15 cellular contexts compared by ENCODE assay signal in genomic region chr22:21055564-21055834, GRCh38. TPM values are rescaled to one million over a fixed set of nuclear protein-coding genes. Genes with fewer than 3 reads are reported as not detected.
DNase-seq lines count a peak whose midpoint lies in the region; ATAC-seq, FAIRE-seq and TF ChIP-seq lines count a peak whose summit lies in the region.
"Had no signal": no experiment of that assay in that cellular context is flagged by ENCODE, and none has a peak within 500 bp of the region (broad histone marks: within the 10 kb centered on the region; RNA-seq: fewer than 3 reads in every experiment).

No MANE protein-coding gene starts in this region.

- no peak for FAIRE-seq in H1 (lab: Jason Lieb, UNC)
- FAIRE-seq: G401.6 had no signal

- H4K20me1 ChIP-seq in DOHH2 (ENCODE audit: control insufficient read depth, insufficient read depth, low read depth, low read length) (no peaks in the 10 kb centered on the region), H1 (replicated peaks in 1 of 2; ENCODE audit: control insufficient read depth in 1 of 2, insufficient read depth in 2 of 2, low read length in 2 of 2) (no peaks in the 10 kb centered on the region)

- no peak overlapping the region for H3K9ac ChIP-seq in H1 (replicated peaks in 1 of 4; ENCODE audit: extremely low read depth in 1 of 4, low read depth in 3 of 4, low read length in 3 of 4)

- H3K9me3 Mint-ChIP-seq in activated CD4-positive, alpha-beta T cell treated with anti-CD3 and anti-CD28 coated beads, Interleukin-2, amount 10 ng/mL, durations not matched to agents 24 days and 14 days = no peaks in the 10 kb centered on the region
- no peaks in the 10 kb centered on the region for H3K9me3 Mint-ChIP-seq in WTC11

- intact Hi-C loops in activated CD4-positive, alpha-beta T cell treated with anti-CD3 and anti-CD28 coated beads, Interleukin-2, amount 10 ng/mL, durations not matched to agents 24 days and 14 days (cut with micrococcal nuclease) = no loop called here

- no peaks in the 10 kb centered on the region for H3K23me2 ChIP-seq in H1 (ENCODE audit: low read depth, low read length)

- peak overlapping the region; percentile 11; the same call in 1 of the 2 replicates for H2AFZ ChIP-seq in H1 (ENCODE audit: low read length)
- H2AFZ ChIP-seq: PC-9 had no signal

- no peak overlapping the region for H3K14ac ChIP-seq in H1 (ENCODE audit: insufficient read length)

- H3K18ac ChIP-seq in H1 (ENCODE audit: extremely low read depth, low read length) = no peak overlapping the region; the same call in 1 of the 2 replicates

- ATAC-seq in WTC11 (peak; percentile 8; the same call in 1 of the 2 replicates), HG02571 (IDR thresholded peaks at IDR 0.05; ENCODE audit: unreplicated experiment) (no peak)

- no peak overlapping the region for H4K5ac ChIP-seq in H1 (ENCODE audit: insufficient read length, low read depth, low read length)

- CTCF ChIA-PET in WTC11 (lab: Charles Lee) (interaction anchor here (0.6 to 2.3 kb wide), 8 partner anchors 9 to 170 kb away, joined by 3 to 7 read pairs (median 4); partner anchors contain the start of genes CRKL and LZTR1), H1 (lab: Charles Lee; ENCODE audit: partially characterized antibody) (interaction anchor here (0.9 to 2.7 kb wide), 3 partner anchors 14 to 49 kb away, joined by 3 to 12 read pairs (median 5); no protein-coding TSS in a partner anchor)

- H3K4ac ChIP-seq in H1 (replicated peaks; ENCODE audit: insufficient read length, low read depth, low read length) = no peak overlapping the region

- peaks cover 5% of the 10 kb centered on the region for H3K27me3 Mint-ChIP-seq in activated CD4-positive, alpha-beta T cell treated with anti-CD3 and anti-CD28 coated beads, Interleukin-2, amount 10 ng/mL, durations not matched to agents 24 days and 14 days
- no peaks in the 10 kb centered on the region; the same call in 1 of the 2 replicates for H3K27me3 Mint-ChIP-seq in WTC11 (ENCODE audit: low read depth)

- peak overlapping the region; percentile 82; the same call in 1 of the 2 replicates for H2AK5ac ChIP-seq in H1 (ENCODE audit: low read depth, low read length)

- H3K27ac ChIP-seq in DOHH2 (ENCODE audit: low read depth, low read length) (no peak overlapping the region), H1 (ENCODE audit: low read depth, low read length) (no peak overlapping the region)
- H3K27ac ChIP-seq: PC-9 had no signal

- no peaks in the 10 kb centered on the region for H3K36me3 ChIP-seq in DOHH2 (ENCODE audit: control insufficient read depth, low read length)
- no peaks in the 10 kb centered on the region for H3K36me3 ChIP-seq in H1 (ENCODE audit: control insufficient read depth in 2 of 4, insufficient read depth in 4 of 4, low read length in 3 of 4)

- H3K4me3 ChIP-seq in DOHH2 (ENCODE audit: low read length) (peak overlapping the region; percentile 24; the same call in 1 of the 2 replicates), H1 (ENCODE audit: extremely low read depth in 1 of 4, insufficient read depth in 2 of 4, low read depth in 3 of 4, low read length in 4 of 4) (no peak overlapping the region)
- H3K4me3 ChIP-seq: PC-9 had no signal

- H3K9me2 ChIP-seq in DOHH2 (replicated peaks; ENCODE audit: control insufficient read depth, low read length) = no peaks in the 10 kb centered on the region

- no peaks in the 10 kb centered on the region for H3K79me1 ChIP-seq in H1 (ENCODE audit: low read depth, low read length)

- H3K4me1 ChIP-seq in DOHH2 (ENCODE audit: control insufficient read depth, low read length) (peaks cover 23% of the 10 kb centered on the region), H1 (replicated peaks in 1 of 4; ENCODE audit: control insufficient read depth in 3 of 4, insufficient read depth in 4 of 4, low read length in 3 of 4) (peaks cover 2 to 17% (median 12%) of the 10 kb centered on the region in 4 experiments; a peak in 5 of 7 replicates)

- H3F3A ChIP-seq in DOHH2 (ENCODE audit: control insufficient read depth, insufficient read depth) = no peaks in the 10 kb centered on the region

- H3K79me2 ChIP-seq in DOHH2 (ENCODE audit: control insufficient read depth, low read length) (no peaks in the 10 kb centered on the region), H1 (ENCODE audit: control insufficient read depth in 1 of 2, insufficient read depth in 2 of 2, low read length in 2 of 2) (no peaks in the 10 kb centered on the region)

- H3K36me3 Mint-ChIP-seq in activated CD4-positive, alpha-beta T cell treated with anti-CD3 and anti-CD28 coated beads, Interleukin-2, amount 10 ng/mL, durations not matched to agents 24 days and 14 days (ENCODE audit: low read depth) = no peaks in the 10 kb centered on the region
- no peaks in the 10 kb centered on the region for H3K36me3 Mint-ChIP-seq in WTC11

- no peak overlapping the region for H2BK5ac ChIP-seq in H1 (ENCODE audit: low read depth, low read length)

- H2BK15ac ChIP-seq in H1 (ENCODE audit: low read length) = no peak overlapping the region

- TF ChIP-seq EP300 in H1 (IDR thresholded peaks at IDR 0.05; ENCODE audit: borderline replicate concordance in 1 of 2, low read depth in 2 of 2, low read length in 2 of 2) = no peak

- no peak overlapping the region for H3K27ac Mint-ChIP-seq in activated CD4-positive, alpha-beta T cell treated with anti-CD3 and anti-CD28 coated beads, Interleukin-2, amount 10 ng/mL, durations not matched to agents 24 days and 14 days
- H3K27ac Mint-ChIP-seq in WTC11 = no peak overlapping the region

- H3K56ac ChIP-seq in H1 (replicated peaks; ENCODE audit: insufficient read length, low read depth, low read length) = no peak overlapping the region

- no peak overlapping the region for H2BK120ac ChIP-seq in H1 (replicated peaks; ENCODE audit: low read depth, low read length)

- H2BK12ac ChIP-seq in H1 (ENCODE audit: low read depth, low read length) = peak overlapping the region; percentile 71; the same call in 1 of the 2 replicates

- peak overlapping the region; percentile 1 for H4K91ac ChIP-seq in H1 (replicated peaks; ENCODE audit: insufficient read length, low read length)

- peaks cover 22% of the 10 kb centered on the region for H3K4me1 Mint-ChIP-seq in activated CD4-positive, alpha-beta T cell treated with anti-CD3 and anti-CD28 coated beads, Interleukin-2, amount 10 ng/mL, durations not matched to agents 24 days and 14 days
- peaks cover 40% of the 10 kb centered on the region for H3K4me1 Mint-ChIP-seq in WTC11

- H4K8ac ChIP-seq in H1 (ENCODE audit: extremely low read depth, insufficient read depth, low read length) = no peak overlapping the region

- H3K9me3 ChIP-seq in DOHH2 (ENCODE audit: control insufficient read depth, insufficient read depth, low read length) = no peaks in the 10 kb centered on the region
- no peaks in the 10 kb centered on the region for H3K9me3 ChIP-seq in H1 (ENCODE audit: insufficient read depth in 2 of 2, low read depth in 1 of 2, low read length in 1 of 2)

- H3K4me2 ChIP-seq in DOHH2 (ENCODE audit: low read length) (peak overlapping the region; percentile 57), H1 (ENCODE audit: insufficient read depth in 1 of 2, low read depth in 2 of 2, low read length in 2 of 2) (no peak overlapping the region)
- H3K4me2 ChIP-seq: PC-9 had no signal

- H2BK20ac ChIP-seq in H1 (ENCODE audit: low read length) = peak overlapping the region; percentile 21; the same call in 1 of the 2 replicates

- TF ChIP-seq POLR2A in H1 (IDR thresholded peaks at IDR 0.05; ENCODE audit: control extremely low read depth in 1 of 2, low read depth in 2 of 2, low read length in 2 of 2) = no peak

- H3K27me3 ChIP-seq in DOHH2 (ENCODE audit: control insufficient read depth, low read length) = peaks cover 11% of the 10 kb centered on the region
- no peaks in the 10 kb centered on the region for H3K27me3 ChIP-seq in H1 (replicated peaks in 1 of 4; ENCODE audit: control insufficient read depth in 3 of 4, extremely low read depth in 1 of 4, insufficient read depth in 3 of 4, low read length in 3 of 4)

- peak overlapping the region; percentile 52 for H3K4me3 Mint-ChIP-seq in activated CD4-positive, alpha-beta T cell treated with anti-CD3 and anti-CD28 coated beads, Interleukin-2, amount 10 ng/mL, durations not matched to agents 24 days and 14 days
- H3K4me3 Mint-ChIP-seq in WTC11 = no peak overlapping the region

- TF ChIP-seq RAD21 in H1 (IDR thresholded peaks at IDR 0.05 in 1 of 2, conservative IDR thresholded peaks at IDR 0.05 in 1 of 2; ENCODE audit: low read depth in 2 of 2, low read length in 2 of 2) = no peak

- 50% methylated on average over 1 of the region's 4 CpGs; no CpG with 5 or more reads in 1 of the 2 experiments for WGBS in H1 (ENCODE audit: extremely low coverage in 1 of 2, insufficient coverage in 1 of 2, insufficient read length in 1 of 2, insufficient replicate concordance in 2 of 2, low coverage in 1 of 2, low lambda C conversion rate in 2 of 2, missing lambda C conversion rate in 1 of 2), 2 experiments

- no peak for DNase-seq in activated CD4-positive, alpha-beta T cell treated with anti-CD3 and anti-CD28 coated beads, Interleukin-2, amount 10 ng/mL, durations not matched to agents 24 days and 14 days
- DNase-seq in activated CD4-positive, alpha-beta T cell treated with anti-CD3 and anti-CD28 coated beads for 4 hours = no peak
- DNase-seq in WTC11 (ENCODE audit: low spot score) (no peak), H1 (ENCODE audit: low read depth in 1 of 2, low spot score in 2 of 2) (no peak), hepatic stellate cell (ENCODE audit: low spot score) (no peak), inferior parietal cortex (ENCODE audit: extremely low spot score) (no peak)
- DNase-seq: 8988T, DMS53, MM.1S, NCI-H1105, NCI-H1694 treated with DMSO at 0.1 percent for 48 hours, PC-9 had no signal

- no peak overlapping the region for H3K23ac ChIP-seq in H1 (ENCODE audit: insufficient read length)

- POLR2A ChIA-PET in WTC11 (lab: Charles Lee) (interaction anchor here (1.8 kb wide), 1 partner anchor 9 kb away, joined by 8 read pairs; the partner anchor contains the start of gene LRRC74B), H1 (lab: Charles Lee; ENCODE audit: partially characterized antibody) (no interaction called here)

- TF ChIP-seq CTCF in DOHH2 (IDR thresholded peaks at IDR 0.05; ENCODE audit: low read depth, low read length, poor library complexity, severe bottlenecking) (no peak), WTC11 (IDR thresholded peaks at IDR 0.05) (no peak), H1 (IDR thresholded peaks at IDR 0.05; ENCODE audit: control extremely low read depth in 1 of 3, insufficient read depth in 1 of 3, low read depth in 1 of 3, low read length in 3 of 3) (no peak)

RNA-seq across cellular contexts. Expression of gene LRRC74B, which starts 9.8 kb away (rescaled TPM):
- total RNA-seq in activated CD4-positive, alpha-beta T cell treated with anti-CD3 and anti-CD28 coated beads, Interleukin-2, amount 10 ng/mL, durations not matched to agents 24 days and 14 days = not detected in 2 replicates
- total RNA-seq in WTC11 (2021) = not detected in 3 replicates
- not detected in 2 replicates for total RNA-seq in H1 (2021; fragmentation: NEBNext Ultra II Directional; extraction: Animal tissue kit (Norgen Biotek cat#: 25700))
- polyA plus RNA-seq in H1 (2011; rRNA removed) = 0.03 TPM in 1 of 2 replicates, not detected in the other
- polyA plus RNA-seq in H1 (2011; cell fraction: cytosol; rRNA removed) = 0.05 TPM
- 0.03 TPM for polyA plus RNA-seq in H1 (2011; cell fraction: nucleus; rRNA removed)
- not detected in 4 replicates for polyA plus RNA-seq in H1 (2012, experiment 1 of 2)
- not detected for polyA plus RNA-seq in H1 (2012, experiment 2 of 2)
- polyA plus RNA-seq in H1 (2013, experiment 1 of 2) = under 0.01 TPM
- polyA plus RNA-seq in H1 (2013, experiment 2 of 2) = not detected
- 0.10 TPM in 1 of 2 replicates, not detected in the other for polyA minus RNA-seq in H1 (2011; rRNA and poly(A)+ RNA removed)
- polyA minus RNA-seq in H1 (2011; cell fraction: cytosol; rRNA and poly(A)+ RNA removed) = not detected
- polyA minus RNA-seq in H1 (2011; cell fraction: nucleus; rRNA and poly(A)+ RNA removed) = not detected
- total RNA-seq: PC-9 had no signal

RNA-seq across cellular contexts. Expression of gene SLC7A4, which starts 23.1 kb away (rescaled TPM):
- not detected in 2 replicates for total RNA-seq in activated CD4-positive, alpha-beta T cell treated with anti-CD3 and anti-CD28 coated beads, Interleukin-2, amount 10 ng/mL, durations not matched to agents 24 days and 14 days
- total RNA-seq in WTC11 (2021) = 0.21 to 0.50 TPM (median 0.37 TPM) in 3 replicates
- total RNA-seq in H1 (2021; fragmentation: NEBNext Ultra II Directional; extraction: Animal tissue kit (Norgen Biotek cat#: 25700)) = 0.27 TPM in 1 of 2 replicates, not detected in the other
- 0.88 and 0.92 TPM in 2 replicates for polyA plus RNA-seq in H1 (2011; rRNA removed)
- polyA plus RNA-seq in H1 (2011; cell fraction: cytosol; rRNA removed) = 0.25 TPM
- 0.40 TPM for polyA plus RNA-seq in H1 (2011; cell fraction: nucleus; rRNA removed)
- 0.15 to 0.61 TPM (median 0.48 TPM) in 4 replicates for polyA plus RNA-seq in H1 (2012, experiment 1 of 2)
- polyA plus RNA-seq in H1 (2012, experiment 2 of 2) = 0.38 TPM
- 0.41 TPM for polyA plus RNA-seq in H1 (2013, experiment 1 of 2)
- 0.39 TPM for polyA plus RNA-seq in H1 (2013, experiment 2 of 2)
- 0.32 and 0.66 TPM in 2 replicates for polyA minus RNA-seq in H1 (2011; rRNA and poly(A)+ RNA removed)
- not detected for polyA minus RNA-seq in H1 (2011; cell fraction: cytosol; rRNA and poly(A)+ RNA removed)
- 1.2 TPM for polyA minus RNA-seq in H1 (2011; cell fraction: nucleus; rRNA and poly(A)+ RNA removed)
- total RNA-seq: PC-9 had no signal

RNA-seq across cellular contexts. Expression of gene P2RX6, which starts 40.5 kb away (rescaled TPM):
- total RNA-seq in activated CD4-positive, alpha-beta T cell treated with anti-CD3 and anti-CD28 coated beads, Interleukin-2, amount 10 ng/mL, durations not matched to agents 24 days and 14 days = not detected in 2 replicates
- total RNA-seq in WTC11 (2021) = 0.13 to 0.69 TPM (median 0.30 TPM) in 3 replicates
- not detected in 2 replicates for total RNA-seq in H1 (2021; fragmentation: NEBNext Ultra II Directional; extraction: Animal tissue kit (Norgen Biotek cat#: 25700))
- 0.09 and 0.16 TPM in 2 replicates for polyA plus RNA-seq in H1 (2011; rRNA removed)
- 0.23 TPM for polyA plus RNA-seq in H1 (2011; cell fraction: cytosol; rRNA removed)
- 1.5 TPM for polyA plus RNA-seq in H1 (2011; cell fraction: nucleus; rRNA removed)
- polyA plus RNA-seq in H1 (2012, experiment 1 of 2) = 0.11 to 0.25 TPM (median 0.20 TPM) in 4 replicates
- 0.05 TPM for polyA plus RNA-seq in H1 (2012, experiment 2 of 2)
- polyA plus RNA-seq in H1 (2013, experiment 1 of 2) = 0.10 TPM
- polyA plus RNA-seq in H1 (2013, experiment 2 of 2) = 0.09 TPM
- polyA minus RNA-seq in H1 (2011; rRNA and poly(A)+ RNA removed) = 0.19 and 0.49 TPM in 2 replicates
- not detected for polyA minus RNA-seq in H1 (2011; cell fraction: cytosol; rRNA and poly(A)+ RNA removed)
- polyA minus RNA-seq in H1 (2011; cell fraction: nucleus; rRNA and poly(A)+ RNA removed) = not detected

RNA-seq across cellular contexts. Expression of gene THAP7, which starts 53.6 kb away (rescaled TPM):
- total RNA-seq in activated CD4-positive, alpha-beta T cell treated with anti-CD3 and anti-CD28 coated beads, Interleukin-2, amount 10 ng/mL, durations not matched to agents 24 days and 14 days = 30.3 and 31.5 TPM in 2 replicates
- total RNA-seq in WTC11 (2021) = 18.7 to 23.9 TPM (median 19.3 TPM) in 3 replicates
- total RNA-seq in H1 (2021; fragmentation: NEBNext Ultra II Directional; extraction: Animal tissue kit (Norgen Biotek cat#: 25700)) = 16.2 and 16.9 TPM in 2 replicates
- polyA plus RNA-seq in H1 (2011; rRNA removed) = 32.5 and 40.1 TPM in 2 replicates
- 32.0 TPM for polyA plus RNA-seq in H1 (2011; cell fraction: cytosol; rRNA removed)
- polyA plus RNA-seq in H1 (2011; cell fraction: nucleus; rRNA removed) = 35.8 TPM
- 8.4 to 24.4 TPM (median 15.6 TPM) in 4 replicates for polyA plus RNA-seq in H1 (2012, experiment 1 of 2)
- polyA plus RNA-seq in H1 (2012, experiment 2 of 2) = 16.3 TPM
- polyA plus RNA-seq in H1 (2013, experiment 1 of 2) = 21.9 TPM
- 20.4 TPM for polyA plus RNA-seq in H1 (2013, experiment 2 of 2)
- 11.5 and 14.1 TPM in 2 replicates for polyA minus RNA-seq in H1 (2011; rRNA and poly(A)+ RNA removed)
- 8.6 TPM for polyA minus RNA-seq in H1 (2011; cell fraction: cytosol; rRNA and poly(A)+ RNA removed)
- polyA minus RNA-seq in H1 (2011; cell fraction: nucleus; rRNA and poly(A)+ RNA removed) = 40.2 TPM
